In the genomic region with DNA sequence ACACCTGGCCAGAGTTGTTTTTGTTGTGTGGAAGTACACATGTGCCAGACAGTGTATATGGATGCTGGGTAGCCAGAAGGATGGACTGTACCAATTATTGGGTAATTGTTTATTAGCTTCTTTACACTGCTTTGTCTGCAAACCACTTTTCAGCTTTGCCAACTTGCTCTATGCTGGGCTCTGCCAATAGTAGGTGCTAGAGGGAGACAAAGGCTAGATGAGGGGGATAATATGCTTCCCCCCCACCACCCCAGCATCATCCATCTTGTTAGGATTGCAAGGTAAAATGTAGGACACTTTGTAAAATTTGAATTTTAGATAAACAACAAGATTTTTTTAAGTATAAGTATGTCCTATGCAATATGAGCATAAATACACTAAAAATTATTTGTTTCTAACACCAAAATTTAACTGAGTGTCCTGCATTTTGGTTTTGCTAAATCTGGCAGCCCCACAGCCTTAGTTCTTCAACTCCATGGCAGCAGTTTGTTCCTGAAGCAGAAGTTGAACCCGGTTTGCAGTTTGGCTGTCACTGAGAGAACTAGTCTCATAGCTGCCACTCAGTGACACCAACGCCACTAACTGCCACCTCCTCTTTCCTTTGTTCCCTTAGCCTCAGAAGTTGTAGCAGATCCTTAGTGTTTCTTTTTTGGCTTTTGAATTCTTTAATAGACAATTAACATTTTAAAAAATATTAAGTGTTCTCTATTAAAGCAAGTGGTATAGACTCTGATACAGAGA, we compare ENCODE assay signal across 24 cellular contexts.
DNase-seq lines count a peak whose midpoint lies in the region; ATAC-seq and TF ChIP-seq lines count a peak whose summit lies in the region.
"Had no signal": no experiment of that assay in that cellular context is flagged by ENCODE, and none has a peak within 500 bp of the region (broad histone marks: within the 10 kb centered on the region; RNA-seq: fewer than 3 reads in every experiment).

No MANE protein-coding gene starts in this region.

- H2AFZ ChIP-seq in OCI-LY7 (ENCODE audit: low read length), result no peak overlapping the region

- H3K4me1 ChIP-seq in A673 (ENCODE audit: insufficient read depth, low read length, poor library complexity, severe bottlenecking), result peaks cover 8% of the 10 kb centered on the region
- no peaks in the 10 kb centered on the region for H3K4me1 ChIP-seq in OCI-LY7 (ENCODE audit: insufficient read depth, low read length, poor library complexity, severe bottlenecking)

- H3K4me1 Mint-ChIP-seq in activated CD8-positive, alpha-beta memory T cell treated with anti-CD3 and anti-CD28 coated beads, Interleukin-2, amount 10 ng/mL, durations not matched to agents 7 days and 5 days, result peaks cover 8% of the 10 kb centered on the region

- BruUV-seq in A673 (replicated peaks; lab: Mats Ljungman, UMichigan) (no TSS peak), OCI-LY7 (replicated peaks; lab: Mats Ljungman, UMichigan) (no TSS peak)

- H3K27ac ChIP-seq in A673 (ENCODE audit: low read depth, low read length, poor library complexity, severe bottlenecking) (no peak overlapping the region), OCI-LY7 (ENCODE audit: low read depth, low read length, poor library complexity, severe bottlenecking) (no peak overlapping the region)
- H3K27ac ChIP-seq: ascending aorta, epithelial cell of prostate, heart right ventricle had no signal

- DNase-seq in A673 (ENCODE audit: low spot score) (no peak), OCI-LY7 (ENCODE audit: low spot score) (no peak), fibroblast of mammary gland (ENCODE audit: low read depth) (no peak), germinal center (ENCODE audit: low spot score) (no peak), GM03348 (ENCODE audit: low spot score) (no peak), left lobe of liver (ENCODE audit: low spot score) (no peak)
- no peak for DNase-seq in activated CD8-positive, alpha-beta memory T cell treated with anti-CD3 and anti-CD28 coated beads, Interleukin-2, amount 10 ng/mL, durations not matched to agents 7 days and 5 days
- DNase-seq: activated CD4-positive, alpha-beta T cell treated with anti-CD3 and anti-CD28 coated beads for 36 hours; activated CD8-positive, alpha-beta memory T cell treated with anti-CD3 and anti-CD28 coated beads, Interleukin-2, amount 50 U/mL, for 4 hours; activated gamma-delta T cell; COR-L47; GDM1; heart right ventricle; islet precursor cell; KG1; NCI-H1436; NCI-H226; right cardiac atrium; SIG-M5; T-helper 9 cell had no signal

- H3K27me3 Mint-ChIP-seq in activated CD8-positive, alpha-beta memory T cell treated with anti-CD3 and anti-CD28 coated beads, Interleukin-2, amount 10 ng/mL, durations not matched to agents 7 days and 5 days, result peaks cover 5% of the 10 kb centered on the region
- H3K27me3 Mint-ChIP-seq: activated CD4-positive, alpha-beta T cell treated with anti-CD3 and anti-CD28 coated beads for 36 hours; memory B cell had no signal

- TF ChIP-seq CTCF in A673 (conservative IDR thresholded peaks at IDR 0.05; ENCODE audit: low read depth, low read length), result peak; percentile 43
- peak; percentile 20; the same call in 1 of the 2 replicates for TF ChIP-seq CTCF in GM12874 (IDR thresholded peaks at IDR 0.05; ENCODE audit: insufficient read depth, low read depth, low read length)
- TF ChIP-seq CTCF in OCI-LY7 (conservative IDR thresholded peaks at IDR 0.05; ENCODE audit: low read length), result peak; percentile 34; the same call in 1 of the 2 replicates
- peak; percentile 6 for TF ChIP-seq CTCF in fibroblast of mammary gland (conservative IDR thresholded peaks at IDR 0.05; ENCODE audit: control insufficient read depth, insufficient read depth, low read depth, low read length)

- H3K9me2 ChIP-seq in OCI-LY7 (ENCODE audit: insufficient read depth, low read length), result no peaks in the 10 kb centered on the region

- no peaks in the 10 kb centered on the region for H3K79me2 ChIP-seq in OCI-LY7 (ENCODE audit: insufficient read depth, low read depth, low read length)

- intact Hi-C loops in A673 (cut with micrococcal nuclease; ENCODE audit: unreplicated experiment) (no loop called here), OCI-LY7 (cut with micrococcal nuclease; ENCODE audit: unreplicated experiment) (no loop called here)

- no peak for ATAC-seq in activated CD8-positive, alpha-beta memory T cell treated with anti-CD3 and anti-CD28 coated beads, Interleukin-2, amount 10 ng/mL, durations not matched to agents 7 days and 5 days
- ATAC-seq in left lobe of liver, result no peak
- ATAC-seq: activated CD4-positive, alpha-beta T cell treated with anti-CD3 and anti-CD28 coated beads for 36 hours; heart right ventricle; right cardiac atrium had no signal

- H3K36me3 ChIP-seq in A673 (ENCODE audit: insufficient read depth, low read length, poor library complexity, severe bottlenecking) (no peaks in the 10 kb centered on the region), OCI-LY7 (ENCODE audit: insufficient read depth, low read length) (no peaks in the 10 kb centered on the region)
- H3K36me3 ChIP-seq: ascending aorta had no signal

- H3K4me3 Mint-ChIP-seq in activated CD8-positive, alpha-beta memory T cell treated with anti-CD3 and anti-CD28 coated beads, Interleukin-2, amount 10 ng/mL, durations not matched to agents 7 days and 5 days, result no peak overlapping the region
- H3K4me3 Mint-ChIP-seq: activated CD4-positive, alpha-beta T cell treated with anti-CD3 and anti-CD28 coated beads for 36 hours; memory B cell had no signal

- no peak overlapping the region for H3K4me2 ChIP-seq in OCI-LY7 (ENCODE audit: low read length)

- POLR2A ChIA-PET in A673 (lab: Charles Lee; ENCODE audit: low non-redundant PET) (interaction anchor here (0.6 kb wide), 1 partner anchor 21 kb away, joined by 3 read pairs; no protein-coding TSS in a partner anchor), OCI-LY7 (lab: Charles Lee) (no interaction called here)

- no peaks in the 10 kb centered on the region for H4K20me1 ChIP-seq in OCI-LY7 (ENCODE audit: insufficient read depth, low read length)

- no peak overlapping the region for H3K4me3 ChIP-seq in A673 (ENCODE audit: low read depth, low read length, poor library complexity, severe bottlenecking)
- no peak overlapping the region for H3K4me3 ChIP-seq in OCI-LY7 (ENCODE audit: low read depth, low read length, poor library complexity, severe bottlenecking)
- H3K4me3 ChIP-seq in fibroblast of mammary gland (ENCODE audit: control insufficient read depth, low read depth, low read length), result no peak overlapping the region
- H3K4me3 ChIP-seq: ascending aorta, heart right ventricle had no signal

- no peak overlapping the region for H3K27ac Mint-ChIP-seq in activated CD8-positive, alpha-beta memory T cell treated with anti-CD3 and anti-CD28 coated beads, Interleukin-2, amount 10 ng/mL, durations not matched to agents 7 days and 5 days
- H3K27ac Mint-ChIP-seq: activated CD4-positive, alpha-beta T cell treated with anti-CD3 and anti-CD28 coated beads for 36 hours; memory B cell had no signal

- H3K9me3 ChIP-seq in A673 (ENCODE audit: low read depth, low read length, poor library complexity, severe bottlenecking) (no peaks in the 10 kb centered on the region), OCI-LY7 (ENCODE audit: low read length) (no peaks in the 10 kb centered on the region)
- H3K9me3 ChIP-seq: ascending aorta, heart right ventricle had no signal

- H3K27me3 ChIP-seq in A673 (replicated peaks; ENCODE audit: insufficient read depth, low read depth, low read length, poor library complexity), result no peaks in the 10 kb centered on the region
- H3K27me3 ChIP-seq: ascending aorta, heart right ventricle had no signal

- CTCF ChIA-PET in A673 (lab: Charles Lee) (interaction anchor here (0.5 kb wide), 1 partner anchor 477 kb away, joined by 3 read pairs; no protein-coding TSS in a partner anchor), OCI-LY7 (lab: Charles Lee; ENCODE audit: unreplicated experiment) (no interaction called here)
- CTCF ChIA-PET in activated CD8-positive, alpha-beta memory T cell treated with anti-CD3 and anti-CD28 coated beads, Interleukin-2, amount 10 ng/mL, durations not matched to agents 7 days and 5 days (lab: Charles Lee), result interaction anchor here (0.9 to 5.2 kb wide), 3 partner anchors 12 to 155 kb away, joined by 3 to 24 read pairs (median 5); no protein-coding TSS in a partner anchor

- H3K9me3 Mint-ChIP-seq in activated CD8-positive, alpha-beta memory T cell treated with anti-CD3 and anti-CD28 coated beads, Interleukin-2, amount 10 ng/mL, durations not matched to agents 7 days and 5 days (ENCODE audit: low read depth), result no peaks in the 10 kb centered on the region
- H3K9me3 Mint-ChIP-seq: memory B cell had no signal

- no peaks in the 10 kb centered on the region for H3K36me3 Mint-ChIP-seq in activated CD8-positive, alpha-beta memory T cell treated with anti-CD3 and anti-CD28 coated beads, Interleukin-2, amount 10 ng/mL, durations not matched to agents 7 days and 5 days
- H3K36me3 Mint-ChIP-seq: memory B cell had no signal
